19 cellular contexts compared by ENCODE assay signal in genomic region chr18:61889541-61889940, GRCh38. TPM values are rescaled to one million over a fixed set of nuclear protein-coding genes. Genes with fewer than 3 reads are reported as not detected.
DNase-seq lines count a peak whose midpoint lies in the region; ATAC-seq, FAIRE-seq and TF ChIP-seq lines count a peak whose summit lies in the region.
"Had no signal": no experiment of that assay in that cellular context is flagged by ENCODE, and none has a peak within 500 bp of the region (broad histone marks: within the 10 kb centered on the region; RNA-seq: fewer than 3 reads in every experiment).

No MANE protein-coding gene starts in this region.

- FAIRE-seq in kidney (lab: Jason Lieb, UNC) = no peak
- FAIRE-seq: GM12891, H1 had no signal

- H3K4me1 ChIP-seq in right atrium auricular region (peaks cover 0 to 13% of the 10 kb centered on the region in 2 donors), kidney (ENCODE audit: control insufficient read depth in 1 of 2, insufficient read depth in 1 of 2, low read depth in 1 of 2, low read length in 2 of 2) (peaks cover 9 to 15% of the 10 kb centered on the region in 2 donors)

- H3K4me3 ChIP-seq in right atrium auricular region (no peak overlapping the region), kidney (ENCODE audit: low read length in 2 of 2) (peak overlapping the region; percentile 92)
- H3K4me3 ChIP-seq: MG63 had no signal

- peak overlapping the region; percentile 12 to 39 for H3K27ac ChIP-seq in right atrium auricular region
- no peak overlapping the region for H3K27ac ChIP-seq in kidney (ENCODE audit: low read depth in 2 of 2, low read length in 2 of 2)
- H3K27ac ChIP-seq: RWPE1 had no signal

- ATAC-seq in HG02588 (IDR thresholded peaks at IDR 0.05; ENCODE audit: unreplicated experiment) (no peak), HG02798 (IDR thresholded peaks at IDR 0.05; ENCODE audit: poor library complexity, unreplicated experiment) (no peak)
- ATAC-seq: PC-3 had no signal

- no peaks in the 10 kb centered on the region for H3K36me3 ChIP-seq in right atrium auricular region
- H3K36me3 ChIP-seq in kidney (ENCODE audit: control insufficient read depth in 1 of 2, insufficient read depth in 2 of 2, low read length in 2 of 2) = peaks cover 21 to 71% of the 10 kb centered on the region in 2 donors
- H3K36me3 ChIP-seq: MG63 had no signal

- TF ChIP-seq CTCF in right atrium auricular region (IDR thresholded peaks at IDR 0.05) = no peak
- no peak for TF ChIP-seq CTCF in kidney (IDR thresholded peaks at IDR 0.05; ENCODE audit: borderline replicate concordance, extremely low read depth, insufficient read depth)

- no peak overlapping the region for H3K9ac ChIP-seq in kidney (ENCODE audit: low read length in 2 of 2)

- H3K9me3 ChIP-seq in right atrium auricular region (no peaks in the 10 kb centered on the region), kidney (ENCODE audit: control insufficient read depth in 1 of 2, low read length in 2 of 2) (no peaks in the 10 kb centered on the region)
- H3K9me3 ChIP-seq: MG63 had no signal

- H3K27me3 ChIP-seq in right atrium auricular region = no peaks in the 10 kb centered on the region
- H3K27me3 ChIP-seq: MG63 had no signal

- intact Hi-C loops in cardiac septum (cut with DNase I) = no loop called here
- intact Hi-C loops in kidney (cut with DNase I) = loop anchor here (10.0 kb wide), 1 partner anchor 255 kb away; no protein-coding TSS in a partner anchor

- DNase-seq in right atrium auricular region (ENCODE audit: low spot score) = no peak
- DNase-seq in cardiac septum (ENCODE audit: low spot score) = no peak
- DNase-seq in RPMI7951 (ENCODE audit: low read depth) = peak; percentile 39
- no peak for DNase-seq in kidney
- no peak for DNase-seq in effector CD8-positive, alpha-beta T cell (lab: John Stamatoyannopoulos, UW)
- DNase-seq: CD4-positive, CD25-positive, alpha-beta regulatory T cell; DMS79 treated with DMSO at 0.1 percent for 48 hours; MG63; NCI-H1694 treated with DMSO at 0.1 percent for 48 hours; NCI-H2081 treated with DMSO at 0.1 percent for 48 hours; NCI-H2171 treated with DMSO at 0.1 percent for 48 hours; NCI-H524 treated with DMSO at 0.1 percent for 48 hours; PC-3 had no signal

RNA-seq across cellular contexts. Expression of gene RNF152, which starts 3.3 kb away (rescaled TPM):
- 10 to 100 TPM in 1 of 2 donors, 1 to 10 TPM in 1; 7.7 to 11.3 TPM for total RNA-seq in right atrium auricular region
- total RNA-seq in cardiac septum = 10.2 TPM
- 7.0 and 9.3 TPM in 2 replicates for total RNA-seq in RPMI7951 (2014; rRNA removed; shearing (Covaris generic))
- 45.0 TPM for total RNA-seq in kidney
- 37.6 TPM for polyA plus RNA-seq in kidney (ENCODE audit: insufficient read depth, low read depth, low replicate concordance)
- polyA plus RNA-seq: CD4-positive, CD25-positive, alpha-beta regulatory T cell; IgD-negative memory B cell had no signal

Comparison
In these comparisons a context has a peak if more than half of its experiments do, and no peak if none do; other contexts are left out.
1. H3K27ac ChIP-seq: peak in right atrium auricular region (2 of 2); none in kidney (0 of 2).
2. H3K4me3 ChIP-seq: peak in kidney (2 of 2); none in right atrium auricular region (0 of 2).